21 cellular contexts compared by ENCODE assay signal in genomic region chr12:47884501-47884900, GRCh38. TPM values are rescaled to one million over a fixed set of nuclear protein-coding genes. Genes with fewer than 3 reads are reported as not detected.
DNase-seq lines count a peak whose midpoint lies in the region; ATAC-seq and TF ChIP-seq lines count a peak whose summit lies in the region.
"Had no signal": no experiment of that assay in that cellular context is flagged by ENCODE, and none has a peak within 500 bp of the region (broad histone marks: within the 10 kb centered on the region; RNA-seq: fewer than 3 reads in every experiment).

No MANE protein-coding gene starts in this region.

- no peak for ATAC-seq in stimulated activated naive B cell treated with anti-CD40 and anti-IgM and Interleukin-4, amounts not matched to agents 10 μg/mL and 1 μg/mL and 100 μg/mL, for 72 hours (replicated peaks)
- ATAC-seq in GM18909 (IDR thresholded peaks at IDR 0.05; ENCODE audit: poor library complexity, unreplicated experiment), result no peak
- ATAC-seq: HCT116 had no signal

- H3K79me2 ChIP-seq in OCI-LY7 (ENCODE audit: insufficient read depth, low read depth, low read length), result no peaks in the 10 kb centered on the region

- TF ChIP-seq CTCF in breast epithelium (IDR thresholded peaks at IDR 0.05) (no peak), MCF 10A (IDR thresholded peaks at IDR 0.05; ENCODE audit: unreplicated experiment) (no peak), OCI-LY7 (conservative IDR thresholded peaks at IDR 0.05; ENCODE audit: low read length) (no peak)

- H3K9me3 Mint-ChIP-seq in MCF 10A (ENCODE audit: unreplicated experiment), result no peaks in the 10 kb centered on the region
- no peaks in the 10 kb centered on the region for H3K9me3 Mint-ChIP-seq in activated naive CD8-positive, alpha-beta T cell (ENCODE audit: low read depth)
- no peaks in the 10 kb centered on the region for H3K9me3 Mint-ChIP-seq in stimulated activated naive B cell treated with anti-CD40 and anti-IgM and Interleukin-4, amounts not matched to agents 10 μg/mL and 1 μg/mL and 100 μg/mL, for 72 hours

- no peaks in the 10 kb centered on the region for H3K27me3 Mint-ChIP-seq in MCF 10A (ENCODE audit: insufficient read depth, unreplicated experiment)
- H3K27me3 Mint-ChIP-seq in activated naive CD8-positive, alpha-beta T cell, result no peaks in the 10 kb centered on the region
- no peaks in the 10 kb centered on the region for H3K27me3 Mint-ChIP-seq in stimulated activated naive B cell treated with anti-CD40 and anti-IgM and Interleukin-4, amounts not matched to agents 10 μg/mL and 1 μg/mL and 100 μg/mL, for 72 hours

- CTCF ChIA-PET in MCF 10A (lab: Yijun Ruan, JAX), result interaction anchor here (1.0 to 2.0 kb wide), 3 partner anchors 10 to 142 kb away, joined by 3 to 8 read pairs (median 8); no protein-coding TSS in a partner anchor
- CTCF ChIA-PET in OCI-LY7 (lab: Charles Lee; ENCODE audit: unreplicated experiment), result interaction anchor here (0.6 to 1.9 kb wide), 2 partner anchors 9 to 159 kb away, joined by 3 to 12 read pairs; partner anchors contain the start of gene ENDOU

- POLR2A ChIA-PET in MCF 10A (lab: Yijun Ruan, JAX), result interaction anchor here (1.8 to 2.4 kb wide), 2 partner anchors 10 to 16 kb away, joined by 5 to 12 read pairs; no protein-coding TSS in a partner anchor
- POLR2A ChIA-PET in OCI-LY7 (lab: Charles Lee), result interaction anchor here (0.6 to 2.3 kb wide), 7 partner anchors 10 to 1078 kb away, joined by 3 to 12 read pairs (median 6); no protein-coding TSS in a partner anchor

- H3K9me2 ChIP-seq in OCI-LY7 (ENCODE audit: insufficient read depth, low read length), result no peaks in the 10 kb centered on the region
- H3K9me2 ChIP-seq: SK-N-SH had no signal

- no peaks in the 10 kb centered on the region for H4K20me1 ChIP-seq in OCI-LY7 (ENCODE audit: insufficient read depth, low read length)

- no peak for TF ChIP-seq POLR2A in breast epithelium (IDR thresholded peaks at IDR 0.05)

- peaks cover 8 to 11% of the 10 kb centered on the region in 2 donors for H3K4me1 ChIP-seq in breast epithelium
- H3K4me1 ChIP-seq in OCI-LY7 (ENCODE audit: insufficient read depth, low read length, poor library complexity, severe bottlenecking), result peaks cover 80% of the 10 kb centered on the region
- H3K4me1 ChIP-seq: ascending aorta had no signal

- no peak overlapping the region for H3K27ac Mint-ChIP-seq in MCF 10A (ENCODE audit: low read depth, unreplicated experiment)
- H3K27ac Mint-ChIP-seq in activated naive CD8-positive, alpha-beta T cell, result peak overlapping the region; percentile 93
- peak overlapping the region; percentile 92 for H3K27ac Mint-ChIP-seq in stimulated activated naive B cell treated with anti-CD40 and anti-IgM and Interleukin-4, amounts not matched to agents 10 μg/mL and 1 μg/mL and 100 μg/mL, for 72 hours

- H3K9me3 ChIP-seq in breast epithelium, result no peaks in the 10 kb centered on the region
- no peaks in the 10 kb centered on the region for H3K9me3 ChIP-seq in OCI-LY7 (ENCODE audit: low read length)
- H3K9me3 ChIP-seq: ascending aorta, Caco-2, neutrophil, SK-N-SH, upper lobe of left lung had no signal

- H3K27ac ChIP-seq in breast epithelium (peak overlapping the region; percentile 13 to 48), OCI-LY7 (ENCODE audit: low read depth, low read length, poor library complexity, severe bottlenecking) (peak overlapping the region; percentile 73)
- H3K27ac ChIP-seq: ascending aorta, neutrophil had no signal

- peaks cover 45% of the 10 kb centered on the region for H3K4me1 Mint-ChIP-seq in MCF 10A (ENCODE audit: insufficient read depth, unreplicated experiment)
- H3K4me1 Mint-ChIP-seq in activated naive CD8-positive, alpha-beta T cell (ENCODE audit: low read depth), result peaks cover 66% of the 10 kb centered on the region
- H3K4me1 Mint-ChIP-seq in stimulated activated naive B cell treated with anti-CD40 and anti-IgM and Interleukin-4, amounts not matched to agents 10 μg/mL and 1 μg/mL and 100 μg/mL, for 72 hours, result peaks cover 66 to 88% of the 10 kb centered on the region in 2 donors

- H3K4me3 Mint-ChIP-seq in MCF 10A (ENCODE audit: unreplicated experiment), result no peak overlapping the region
- peak overlapping the region; percentile 77 for H3K4me3 Mint-ChIP-seq in activated naive CD8-positive, alpha-beta T cell
- peak overlapping the region in 1 of 2 donors; percentile 62 for H3K4me3 Mint-ChIP-seq in stimulated activated naive B cell treated with anti-CD40 and anti-IgM and Interleukin-4, amounts not matched to agents 10 μg/mL and 1 μg/mL and 100 μg/mL, for 72 hours

- DNase-seq in breast epithelium (ENCODE audit: low spot score in 2 of 2) (no peak), MCF 10A (ENCODE audit: unreplicated experiment) (no peak), OCI-LY7 (ENCODE audit: low spot score) (no peak), activated gamma-delta T cell (lab: John Stamatoyannopoulos, UW) (no peak), HPDE6-E6E7 (ENCODE audit: extremely low spot score) (no peak)
- DNase-seq in stimulated activated naive B cell treated with anti-CD40 and anti-IgM and Interleukin-4, amounts not matched to agents 10 μg/mL and 1 μg/mL and 100 μg/mL, for 72 hours, result no peak
- DNase-seq: activated CD4-positive, alpha-beta T cell treated with anti-CD3 and anti-CD28 coated beads for 1 hour; Caco-2; foreskin melanocyte; hippocampal formation; Kasumi-1; NCI-H1092 treated with DMSO at 0.1 percent for 48 hours; NCI-H2029 treated with DMSO at 0.1 percent for 48 hours; NCI-H345; SK-N-SH; upper lobe of left lung had no signal

- H3K36me3 Mint-ChIP-seq in MCF 10A (ENCODE audit: insufficient read depth, unreplicated experiment), result peaks cover 11% of the 10 kb centered on the region
- peaks cover 2% of the 10 kb centered on the region for H3K36me3 Mint-ChIP-seq in activated naive CD8-positive, alpha-beta T cell
- H3K36me3 Mint-ChIP-seq in stimulated activated naive B cell treated with anti-CD40 and anti-IgM and Interleukin-4, amounts not matched to agents 10 μg/mL and 1 μg/mL and 100 μg/mL, for 72 hours, result peaks cover 42 to 77% of the 10 kb centered on the region in 2 donors

- no peaks in the 10 kb centered on the region for H3K36me3 ChIP-seq in breast epithelium
- H3K36me3 ChIP-seq in OCI-LY7 (ENCODE audit: insufficient read depth, low read length), result no peaks in the 10 kb centered on the region
- H3K36me3 ChIP-seq: ascending aorta, neutrophil, upper lobe of left lung had no signal

- intact Hi-C loops in breast epithelium (cut with DNase I; ENCODE audit: low total_unique reads) (no loop called here), MCF 10A (cut with micrococcal nuclease) (no loop called here), OCI-LY7 (cut with micrococcal nuclease; ENCODE audit: unreplicated experiment) (no loop called here)

- no peak overlapping the region for H2AFZ ChIP-seq in OCI-LY7 (ENCODE audit: low read length)

- BruUV-seq in MCF 10A (replicated peaks; lab: Mats Ljungman, UMichigan) (no TSS peak), OCI-LY7 (replicated peaks; lab: Mats Ljungman, UMichigan) (no TSS peak)

- H3K4me3 ChIP-seq in breast epithelium (no peak overlapping the region), OCI-LY7 (ENCODE audit: low read depth, low read length, poor library complexity, severe bottlenecking) (no peak overlapping the region)
- H3K4me3 ChIP-seq: ascending aorta, upper lobe of left lung had no signal

- H3K4me2 ChIP-seq in OCI-LY7 (ENCODE audit: low read length), result peak overlapping the region; percentile 81
- H3K4me2 ChIP-seq: SK-N-SH had no signal

- no peaks in the 10 kb centered on the region for H3K27me3 ChIP-seq in breast epithelium
- H3K27me3 ChIP-seq: ascending aorta, neutrophil, upper lobe of left lung had no signal

RNA-seq across cellular contexts. Expression of gene VDR, which starts 20.3 kb away (rescaled TPM):
- total RNA-seq in breast epithelium, result 10 to 100 TPM in 2 of 3 donors, 1 to 10 TPM in 1; 1.6 to 41.7 (median 16.1) TPM
- 22.3 and 23.4 TPM in 2 replicates for total RNA-seq in MCF 10A (2022)
- total RNA-seq in OCI-LY7 (2014; rRNA removed; shearing (Covaris generic)), result 4.8 and 5.4 TPM in 2 replicates
- total RNA-seq in OCI-LY7 (2022), result 1.9 and 2.4 TPM in 2 replicates
